Comparison of ENCODE assay signal across 36 cellular contexts in genomic region chr17:13310858-13311257, GRCh38.
"Had no signal": no experiment of that assay in that cellular context is flagged by ENCODE, and none has a peak within 500 bp of the region (broad histone marks: within the 10 kb centered on the region; RNA-seq: fewer than 3 reads in every experiment).

No MANE protein-coding gene starts in this region.

- H3K27ac ChIP-seq: adrenal gland, cardiac muscle cell, VCaP had no signal

- FAIRE-seq: bronchial epithelial cell, TTC549 had no signal

- DNase-seq: activated B cell treated with CpG ODN at 0.5 μM for 24 hours; activated CD4-positive, alpha-beta memory T cell treated with anti-CD3 and anti-CD28 coated beads for 36 hours; activated CD4-positive, alpha-beta T cell treated with anti-CD3 and anti-CD28 coated beads for 4 hours; activated CD4-positive, alpha-beta T cell treated with anti-CD3 and anti-CD28 coated beads, Interleukin-2, amount 10 ng/mL, durations not matched to agents 24 days and 14 days; activated CD4-positive, alpha-beta T cell treated with anti-CD3 and anti-CD28 coated beads, Interleukin-2, amount 50 U/mL, for 1 hour; activated CD4-positive, alpha-beta T cell treated with anti-CD3 and anti-CD28 coated beads, Interleukin-2, amount 50 U/mL, for 4 hours; activated CD4-positive, CD25-positive, alpha-beta regulatory T cell treated with anti-CD3 and anti-CD28 coated beads, Interleukin-2, amount 50 U/mL, for 72 hours; activated CD8-positive, alpha-beta memory T cell treated with anti-CD3 and anti-CD28 coated beads, Interleukin-2, amount 50 U/mL, for 4 hours; activated CD8-positive, alpha-beta T cell treated with anti-CD3 and anti-CD28 coated beads for 36 hours; activated effector memory CD4-positive, alpha-beta T cell treated with anti-CD3 and anti-CD28 coated beads, Interleukin-2, amount 50 U/mL, for 16 hours; activated gamma-delta T cell treated with Interleukin-2 at 50 U/mL for 16 hours; activated naive CD4-positive, alpha-beta T cell; activated naive CD4-positive, alpha-beta T cell treated with anti-CD3 and anti-CD28 coated beads for 36 hours; activated naive CD4-positive, alpha-beta T cell treated with anti-CD3 and anti-CD28 coated beads, Interleukin-2, amount 50 U/mL, for 16 hours; activated naive CD8-positive, alpha-beta T cell treated with anti-CD3 and anti-CD28 coated beads for 36 hours; activated T-cell treated with anti-CD3 and anti-CD28 coated beads for 4 hours; activated T-cell treated with anti-CD3 and anti-CD28 coated beads, Interleukin-2, amount 50 U/mL, for 1 hour; activated T-cell treated with anti-CD3 and anti-CD28 coated beads, Interleukin-2, amount 50 U/mL, for 4 hours; activated T-cell treated with anti-CD3 and anti-CD28 coated beads, Interleukin-2, amount 50 U/mL, for 72 hours; adrenal gland; amniotic stem cell; aorta; cerebellar nuclear complex; T-helper 2 cell; T-helper 9 cell had no signal

- H3K4me1 Mint-ChIP-seq: activated B cell treated with CpG ODN at 0.5 μM for 24 hours; activated CD4-positive, alpha-beta T cell treated with anti-CD3 and anti-CD28 coated beads, Interleukin-2, amount 10 ng/mL, durations not matched to agents 24 days and 14 days; activated naive CD8-positive, alpha-beta T cell treated with anti-CD3 and anti-CD28 coated beads for 36 hours; activated T-helper 17 cell treated with anti-CD3 and anti-CD28 coated beads, Interleukin-2, amount 50 U/mL, for 72 hours; central memory CD8-positive, alpha-beta T cell had no signal

- H3K27me3 ChIP-seq: adrenal gland, cardiac muscle cell had no signal

- H3K27me3 Mint-ChIP-seq: activated B cell treated with CpG ODN at 0.5 μM for 24 hours; activated CD4-positive, alpha-beta T cell treated with anti-CD3 and anti-CD28 coated beads, Interleukin-2, amount 10 ng/mL, durations not matched to agents 24 days and 14 days; activated CD8-positive, alpha-beta T cell treated with anti-CD3 and anti-CD28 coated beads for 36 hours; brain; central memory CD8-positive, alpha-beta T cell had no signal

- ATAC-seq: activated CD8-positive, alpha-beta T cell treated with anti-CD3 and anti-CD28 coated beads for 36 hours; activated naive CD4-positive, alpha-beta T cell treated with anti-CD3 and anti-CD28 coated beads, Interleukin-2, amount 50 U/mL, for 72 hours; activated T-cell treated with anti-CD3 and anti-CD28 coated beads, Interleukin-2, amount 50 U/mL, for 4 hours; activated T-cell treated with anti-CD3 and anti-CD28 coated beads, Interleukin-2, amount 50 U/mL, for 72 hours; activated T-helper 17 cell treated with anti-CD3 and anti-CD28 coated beads, Interleukin-2, amount 50 U/mL, for 72 hours had no signal

- H3K36me3 Mint-ChIP-seq: activated CD4-positive, alpha-beta memory T cell treated with anti-CD3 and anti-CD28 coated beads for 36 hours; activated naive CD4-positive, alpha-beta T cell treated with anti-CD3 and anti-CD28 coated beads, Interleukin-2, amount 50 U/mL, for 72 hours; activated naive CD8-positive, alpha-beta T cell treated with anti-CD3 and anti-CD28 coated beads for 36 hours; brain had no signal

- H3K4me1 ChIP-seq: adrenal gland had no signal

- H3K36me3 ChIP-seq: adrenal gland, cardiac muscle cell had no signal

- H3K9me3 ChIP-seq: adrenal gland had no signal

- H3K27ac Mint-ChIP-seq: activated B cell treated with CpG ODN at 0.5 μM for 24 hours; activated CD4-positive, alpha-beta memory T cell treated with anti-CD3 and anti-CD28 coated beads for 36 hours; activated CD4-positive, alpha-beta T cell treated with anti-CD3 and anti-CD28 coated beads, Interleukin-2, amount 10 ng/mL, durations not matched to agents 24 days and 14 days; activated CD8-positive, alpha-beta T cell treated with anti-CD3 and anti-CD28 coated beads for 36 hours; activated naive CD4-positive, alpha-beta T cell treated with anti-CD3 and anti-CD28 coated beads for 36 hours; activated naive CD4-positive, alpha-beta T cell treated with anti-CD3 and anti-CD28 coated beads, Interleukin-2, amount 50 U/mL, for 72 hours; activated naive CD8-positive, alpha-beta T cell treated with anti-CD3 and anti-CD28 coated beads for 36 hours; activated T-cell treated with anti-CD3 and anti-CD28 coated beads, Interleukin-2, amount 50 U/mL, for 72 hours; activated T-helper 1 cell treated with anti-CD3 and anti-CD28 coated beads, Interleukin-12 subunit alpha, Interleukin-12 subunit beta, Interleukin-2, Interleukin-4 antibody, amounts not matched to agents 30 ng/mL and 10 ng/mL and 1 ng/mL, durations not matched to agents 14 hours and 24 hours and 36 hours; activated T-helper 17 cell treated with anti-CD3 and anti-CD28 coated beads, Interleukin-2, amount 50 U/mL, for 72 hours; T-helper 1 cell treated with Interleukin-12 subunit alpha and Interleukin-12 subunit beta and Interleukin-4 antibody, amounts not matched to agents 30 μg/mL and 1 μg/mL, for 36 hours; T-helper 2 cell treated with Interferon-gamma antibody and Interleukin-4, amounts not matched to agents 5 μg/mL and 100 μg/mL, for 36 hours had no signal

- H3K4me3 Mint-ChIP-seq: activated B cell treated with CpG ODN at 0.5 μM for 24 hours; activated CD4-positive, alpha-beta memory T cell treated with anti-CD3 and anti-CD28 coated beads for 36 hours; activated CD4-positive, alpha-beta T cell treated with anti-CD3 and anti-CD28 coated beads, Interleukin-2, amount 10 ng/mL, durations not matched to agents 24 days and 14 days; activated CD8-positive, alpha-beta T cell treated with anti-CD3 and anti-CD28 coated beads for 36 hours; activated naive CD4-positive, alpha-beta T cell treated with anti-CD3 and anti-CD28 coated beads for 36 hours; activated naive CD8-positive, alpha-beta T cell treated with anti-CD3 and anti-CD28 coated beads for 36 hours; activated T-cell treated with anti-CD3 and anti-CD28 coated beads, Interleukin-2, amount 50 U/mL, for 4 hours; activated T-cell treated with anti-CD3 and anti-CD28 coated beads, Interleukin-2, amount 50 U/mL, for 72 hours; activated T-helper 1 cell treated with anti-CD3 and anti-CD28 coated beads, Interleukin-12 subunit alpha, Interleukin-12 subunit beta, Interleukin-2, Interleukin-4 antibody, amounts not matched to agents 30 ng/mL and 10 ng/mL and 1 ng/mL, durations not matched to agents 14 hours and 24 hours and 36 hours; activated T-helper 17 cell treated with anti-CD3 and anti-CD28 coated beads, Interleukin-2, amount 50 U/mL, for 72 hours; brain; central memory CD8-positive, alpha-beta T cell; T-helper 1 cell treated with Interleukin-12 subunit alpha and Interleukin-12 subunit beta and Interleukin-4 antibody, amounts not matched to agents 30 μg/mL and 1 μg/mL, for 36 hours; T-helper 2 cell treated with Interferon-gamma antibody and Interleukin-4, amounts not matched to agents 5 μg/mL and 100 μg/mL, for 36 hours had no signal

- H3K4me3 ChIP-seq: adrenal gland, cardiac muscle cell had no signal
